ENCODE assay signal across 7 cellular contexts in genomic region chr5:6632324-6632930, GRCh38. TPM values are rescaled to one million over a fixed set of nuclear protein-coding genes. Genes with fewer than 3 reads are reported as not detected.
DNase-seq lines count a peak whose midpoint lies in the region; ATAC-seq and TF ChIP-seq lines count a peak whose summit lies in the region.

No MANE protein-coding gene starts in this region.

- peak overlapping the region; percentile 89 for H3K4me3 ChIP-seq in HUES48 (ENCODE audit: low read depth, low read length)

- H3K4me3 Mint-ChIP-seq in activated CD8-positive, alpha-beta T cell treated with anti-CD3 and anti-CD28 coated beads, Interleukin-2, amount 10 ng/mL, durations not matched to agents 7 days and 5 days, result peak overlapping the region; percentile 87

- no peaks in the 10 kb centered on the region for H3K27me3 Mint-ChIP-seq in activated CD8-positive, alpha-beta T cell treated with anti-CD3 and anti-CD28 coated beads, Interleukin-2, amount 10 ng/mL, durations not matched to agents 7 days and 5 days (ENCODE audit: low read depth)

- CTCF ChIA-PET in activated CD8-positive, alpha-beta T cell treated with anti-CD3 and anti-CD28 coated beads, Interleukin-2, amount 10 ng/mL, durations not matched to agents 7 days and 5 days (lab: Charles Lee), result interaction anchor here (0.9 to 2.4 kb wide), 5 partner anchors 8 to 115 kb away, joined by 3 to 9 read pairs (median 3); no protein-coding TSS in a partner anchor

- H3K9ac ChIP-seq in HUES48 (ENCODE audit: low read depth, low read length), result peak overlapping the region; percentile 95

- H3K9me3 ChIP-seq in HUES48 (ENCODE audit: control insufficient read depth, insufficient read depth, low read length), result no peaks in the 10 kb centered on the region

- no peaks in the 10 kb centered on the region for H3K9me3 Mint-ChIP-seq in activated CD8-positive, alpha-beta T cell treated with anti-CD3 and anti-CD28 coated beads, Interleukin-2, amount 10 ng/mL, durations not matched to agents 7 days and 5 days (ENCODE audit: insufficient read depth)

- no peak for TF ChIP-seq CTCF in GM10266 (IDR thresholded peaks at IDR 0.05; ENCODE audit: control insufficient read depth, insufficient read depth, low read depth, missing control alignments)

- POLR2A ChIA-PET in activated CD8-positive, alpha-beta T cell treated with anti-CD3 and anti-CD28 coated beads, Interleukin-2, amount 10 ng/mL, durations not matched to agents 7 days and 5 days (lab: Charles Lee), result interaction anchor here (0.5 to 2.7 kb wide), 13 partner anchors 9 to 1236 kb away, joined by 3 to 24 read pairs (median 4); partner anchors contain the start of genes FASTKD3, MTRR and TENT4A

- peaks cover 41% of the 10 kb centered on the region for H3K36me3 ChIP-seq in HUES48 (ENCODE audit: control insufficient read depth, insufficient read depth, low read length)

- DNase-seq in GM10266 (ENCODE audit: extremely low spot score), result peak; percentile 20
- peak; percentile 42 for DNase-seq in activated CD8-positive, alpha-beta T cell treated with anti-CD3 and anti-CD28 coated beads, Interleukin-2, amount 10 ng/mL, durations not matched to agents 7 days and 5 days
- DNase-seq in left cardiac atrium, result peak; percentile 43
- DNase-seq in renal cortical epithelial cell (ENCODE audit: low read depth), result peak; percentile 7
- no peak for DNase-seq in mesenteric fat pad (ENCODE audit: low spot score)

- peak overlapping the region; percentile 99 for H3K27ac Mint-ChIP-seq in activated CD8-positive, alpha-beta T cell treated with anti-CD3 and anti-CD28 coated beads, Interleukin-2, amount 10 ng/mL, durations not matched to agents 7 days and 5 days

- H3K4me1 ChIP-seq in HUES48 (ENCODE audit: control insufficient read depth, insufficient read depth, low read length), result peaks cover 15% of the 10 kb centered on the region; the same call in 1 of the 2 replicates

- ATAC-seq in GM21526 (IDR thresholded peaks at IDR 0.05; ENCODE audit: low FRiP score, unreplicated experiment) (peak; percentile 26), left cardiac atrium (peak; percentile 20 to 48)
- peak; percentile 16 for ATAC-seq in activated CD8-positive, alpha-beta T cell treated with anti-CD3 and anti-CD28 coated beads, Interleukin-2, amount 10 ng/mL, durations not matched to agents 7 days and 5 days

- peaks cover 46% of the 10 kb centered on the region for H3K36me3 Mint-ChIP-seq in activated CD8-positive, alpha-beta T cell treated with anti-CD3 and anti-CD28 coated beads, Interleukin-2, amount 10 ng/mL, durations not matched to agents 7 days and 5 days (ENCODE audit: low read depth)

- intact Hi-C loops in left cardiac atrium (cut with DNase I), result loop anchor here in 1 of 2 donors (5.0 kb wide), 2 partner anchors 80 to 115 kb away; partner anchors contain the start of gene TENT4A

- no peaks in the 10 kb centered on the region for H3K27me3 ChIP-seq in HUES48 (ENCODE audit: control insufficient read depth, insufficient read depth, low read length)

- H3K4me1 Mint-ChIP-seq in activated CD8-positive, alpha-beta T cell treated with anti-CD3 and anti-CD28 coated beads, Interleukin-2, amount 10 ng/mL, durations not matched to agents 7 days and 5 days (ENCODE audit: low read depth), result peaks cover 49% of the 10 kb centered on the region

- peak overlapping the region; percentile 69 for H3K27ac ChIP-seq in HUES48 (ENCODE audit: low read depth, low read length)

RNA-seq across cellular contexts. Expression of gene NSUN2, which starts 0.4 kb away (rescaled TPM):
- 10 to 100 TPM; 83.0 to 84.7 TPM for total RNA-seq in activated CD8-positive, alpha-beta T cell treated with anti-CD3 and anti-CD28 coated beads, Interleukin-2, amount 10 ng/mL, durations not matched to agents 7 days and 5 days
- total RNA-seq in left cardiac atrium (10 to 100 TPM; 23.2 to 29.3 TPM), renal cortical epithelial cell (78.1 and 87.3 TPM in 2 replicates), mesenteric fat pad (42.8 TPM)

RNA-seq across cellular contexts. Expression of gene SRD5A1, which starts 0.8 kb away (rescaled TPM):
- total RNA-seq in activated CD8-positive, alpha-beta T cell treated with anti-CD3 and anti-CD28 coated beads, Interleukin-2, amount 10 ng/mL, durations not matched to agents 7 days and 5 days, result 10 to 100 TPM; 15.9 to 20.4 TPM
- total RNA-seq in left cardiac atrium (1 to 10 TPM; 2.0 to 2.2 TPM), renal cortical epithelial cell (25.9 and 45.1 TPM in 2 replicates), mesenteric fat pad (3.8 TPM)
